In the genomic region with DNA sequence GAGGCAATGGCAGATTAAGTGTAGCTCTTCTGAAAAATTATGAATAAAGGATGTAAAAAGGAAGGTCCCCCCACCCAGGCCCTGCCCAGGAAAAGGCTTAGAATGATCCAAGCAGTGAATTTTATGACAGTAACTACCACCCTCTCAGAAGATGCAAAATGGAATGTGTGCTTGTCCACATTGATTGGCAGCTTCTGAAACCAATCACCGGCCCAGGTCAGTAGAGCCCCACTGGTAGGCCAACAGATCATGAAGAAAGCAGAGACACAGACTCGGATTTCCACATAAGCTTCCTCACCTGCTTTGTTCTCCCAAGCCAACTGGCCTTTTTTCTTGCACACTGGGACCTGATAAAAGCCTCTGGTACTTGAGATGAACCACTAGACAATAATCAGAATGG, we compare ENCODE assay signal across 1 cellular context.
TF ChIP-seq lines count a peak whose summit lies in the region.

No MANE protein-coding gene starts in this region.

TF ChIP-seq in neural cell, 6 proteins besides CTCF, POLR2A, EP300 and RAD21 (continued from another document):
- TF ChIP-seq, protein P1, sequence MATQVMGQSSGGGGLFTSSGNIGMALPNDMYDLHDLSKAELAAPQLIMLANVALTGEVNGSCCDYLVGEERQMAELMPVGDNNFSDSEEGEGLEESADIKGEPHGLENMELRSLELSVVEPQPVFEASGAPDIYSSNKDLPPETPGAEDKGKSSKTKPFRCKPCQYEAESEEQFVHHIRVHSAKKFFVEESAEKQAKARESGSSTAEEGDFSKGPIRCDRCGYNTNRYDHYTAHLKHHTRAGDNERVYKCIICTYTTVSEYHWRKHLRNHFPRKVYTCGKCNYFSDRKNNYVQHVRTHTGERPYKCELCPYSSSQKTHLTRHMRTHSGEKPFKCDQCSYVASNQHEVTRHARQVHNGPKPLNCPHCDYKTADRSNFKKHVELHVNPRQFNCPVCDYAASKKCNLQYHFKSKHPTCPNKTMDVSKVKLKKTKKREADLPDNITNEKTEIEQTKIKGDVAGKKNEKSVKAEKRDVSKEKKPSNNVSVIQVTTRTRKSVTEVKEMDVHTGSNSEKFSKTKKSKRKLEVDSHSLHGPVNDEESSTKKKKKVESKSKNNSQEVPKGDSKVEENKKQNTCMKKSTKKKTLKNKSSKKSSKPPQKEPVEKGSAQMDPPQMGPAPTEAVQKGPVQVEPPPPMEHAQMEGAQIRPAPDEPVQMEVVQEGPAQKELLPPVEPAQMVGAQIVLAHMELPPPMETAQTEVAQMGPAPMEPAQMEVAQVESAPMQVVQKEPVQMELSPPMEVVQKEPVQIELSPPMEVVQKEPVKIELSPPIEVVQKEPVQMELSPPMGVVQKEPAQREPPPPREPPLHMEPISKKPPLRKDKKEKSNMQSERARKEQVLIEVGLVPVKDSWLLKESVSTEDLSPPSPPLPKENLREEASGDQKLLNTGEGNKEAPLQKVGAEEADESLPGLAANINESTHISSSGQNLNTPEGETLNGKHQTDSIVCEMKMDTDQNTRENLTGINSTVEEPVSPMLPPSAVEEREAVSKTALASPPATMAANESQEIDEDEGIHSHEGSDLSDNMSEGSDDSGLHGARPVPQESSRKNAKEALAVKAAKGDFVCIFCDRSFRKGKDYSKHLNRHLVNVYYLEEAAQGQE (IDR thresholded peaks at IDR 0.05; ENCODE audit: borderline replicate concordance): no peak
- TF ChIP-seq EZH2 (IDR thresholded peaks at IDR 0.05; ENCODE audit: borderline replicate concordance, insufficient read depth, low read length, poor library complexity, severe bottlenecking) (no peak), TAF1 (IDR thresholded peaks at IDR 0.05; ENCODE audit: low read depth) (no peak), MXI1 (conservative IDR thresholded peaks at IDR 0.05; ENCODE audit: poor library complexity, severe bottlenecking) (no peak)
